In genomic region chrX:41090568-41091238, GRCh38 we compare ENCODE assay signal across 15 cellular contexts. TPM values are rescaled to one million over a fixed set of nuclear protein-coding genes. Genes with fewer than 3 reads are reported as not detected.
DNase-seq lines count a peak whose midpoint lies in the region; ATAC-seq, FAIRE-seq and TF ChIP-seq lines count a peak whose summit lies in the region.
"Had no signal": no experiment of that assay in that cellular context is flagged by ENCODE, and none has a peak within 500 bp of the region (broad histone marks: within the 10 kb centered on the region; RNA-seq: fewer than 3 reads in every experiment).

No MANE protein-coding gene starts in this region.

- no peak for ATAC-seq in A549
- ATAC-seq in aorta (ENCODE audit: low FRiP score): no peak
- ATAC-seq: gastroesophageal sphincter had no signal

- no peaks in the 10 kb centered on the region for H3K9me2 ChIP-seq in GM23248 (ENCODE audit: insufficient read depth)

- H3K36me3 ChIP-seq in GM23248 (ENCODE audit: low read depth): no peaks in the 10 kb centered on the region
- H3K36me3 ChIP-seq in adipocyte (ENCODE audit: control insufficient read depth, insufficient read depth, low read length, severe bottlenecking): no peaks in the 10 kb centered on the region
- H3K36me3 ChIP-seq in iPS-20b (ENCODE audit: insufficient read depth, low read depth, low read length): peaks cover 61% of the 10 kb centered on the region
- no peaks in the 10 kb centered on the region for H3K36me3 ChIP-seq in effector memory CD4-positive, alpha-beta T cell (ENCODE audit: control insufficient read depth, insufficient read depth, low read length)
- H3K36me3 ChIP-seq in aorta (ENCODE audit: control insufficient read depth in 1 of 2, insufficient read depth in 2 of 2, low read length in 1 of 2): no peaks in the 10 kb centered on the region
- H3K36me3 ChIP-seq: cardiac muscle cell, gastroesophageal sphincter had no signal

- H3K9ac ChIP-seq in GM23248 (peak overlapping the region; percentile 11; the same call in 1 of the 2 replicates), adipocyte (ENCODE audit: low read length) (peak overlapping the region; percentile 35), iPS-20b (ENCODE audit: low read depth, low read length) (peak overlapping the region; percentile 48; the same call in 1 of the 2 replicates)

- peaks cover 31% of the 10 kb centered on the region; the same call in 1 of the 2 replicates for H3F3A ChIP-seq in GM23248 (ENCODE audit: insufficient read depth)

- H3K79me2 ChIP-seq in GM23248 (ENCODE audit: insufficient read depth): peaks cover 100% of the 10 kb centered on the region

- peak overlapping the region; percentile 28 for H3K4me3 ChIP-seq in A549
- H3K4me3 ChIP-seq in GM23248: peak overlapping the region; percentile 31
- peak overlapping the region; percentile 59 for H3K4me3 ChIP-seq in adipocyte (ENCODE audit: low read length)
- peak overlapping the region; percentile 97 for H3K4me3 ChIP-seq in iPS-20b (ENCODE audit: low read length)
- no peak overlapping the region for H3K4me3 ChIP-seq in effector memory CD4-positive, alpha-beta T cell (ENCODE audit: insufficient read depth, low read depth, low read length, poor library complexity, severe bottlenecking)
- no peak overlapping the region for H3K4me3 ChIP-seq in aorta (ENCODE audit: low read length in 2 of 2)
- H3K4me3 ChIP-seq: cardiac muscle cell, SJSA1 had no signal

- TF ChIP-seq POLR2A in A549 (IDR thresholded peaks at IDR 0.05; ENCODE audit: low read length): no peak

- H3K27ac ChIP-seq in A549 (0 out of 6 replicates have a peak overlapping the region, but pooled peaks of 1 of the 2 experiments have one; percentile 48), GM23248 (peak overlapping the region; percentile 18; the same call in 1 of the 2 replicates), iPS-20b (ENCODE audit: low read length) (no peak overlapping the region), aorta (ENCODE audit: low read depth in 1 of 2, low read length in 2 of 2) (no peak overlapping the region)
- H3K27ac ChIP-seq in effector memory CD4-positive, alpha-beta T cell (ENCODE audit: insufficient read depth, low read length, poor library complexity, severe bottlenecking): no peak overlapping the region
- H3K27ac ChIP-seq: C4-2B, cardiac muscle cell, SJSA1 had no signal

- H3K4me1 ChIP-seq in A549 (peaks cover 59% of the 10 kb centered on the region), GM23248 (ENCODE audit: insufficient read depth) (peaks cover 21% of the 10 kb centered on the region), adipocyte (ENCODE audit: control insufficient read depth, insufficient read depth, low read length) (peaks cover 51% of the 10 kb centered on the region), iPS-20b (ENCODE audit: insufficient read depth, low read length) (peaks cover 22% of the 10 kb centered on the region), aorta (ENCODE audit: control insufficient read depth in 1 of 2, insufficient read depth in 2 of 2, low read length in 2 of 2) (peaks cover 1 to 5% of the 10 kb centered on the region in 2 donors)
- H3K4me1 ChIP-seq in effector memory CD4-positive, alpha-beta T cell (ENCODE audit: control insufficient read depth, insufficient read depth, low read length, poor library complexity, severe bottlenecking): peaks cover 8% of the 10 kb centered on the region

- H3K9me3 ChIP-seq in A549 (no peaks in the 10 kb centered on the region), GM23248 (ENCODE audit: low read depth) (no peaks in the 10 kb centered on the region), adipocyte (ENCODE audit: control insufficient read depth, low read length) (no peaks in the 10 kb centered on the region), iPS-20b (ENCODE audit: insufficient read depth, low read depth, low read length) (no peaks in the 10 kb centered on the region), aorta (ENCODE audit: control insufficient read depth, low read length) (no peaks in the 10 kb centered on the region)
- H3K9me3 ChIP-seq in effector memory CD4-positive, alpha-beta T cell (ENCODE audit: control insufficient read depth, low read length): no peaks in the 10 kb centered on the region
- H3K9me3 ChIP-seq: gastroesophageal sphincter, SJSA1 had no signal

- WGBS in A549 (ENCODE audit: missing lambda C conversion rate): 21% methylated on average over 5 of the region's 5 CpGs
- 42 to 48% methylated on average over 5 of the region's 5 CpGs for WGBS in GM23248 (ENCODE audit: low coverage in 1 of 2, low lambda C conversion rate in 2 of 2, missing lambda C conversion rate in 2 of 2), 2 experiments
- 3 to 49% methylated on average over 5 of the region's 5 CpGs for WGBS in aorta, 2 donors

- POLR2A ChIA-PET in A549 (lab: Yijun Ruan, JAX): no interaction called here

- TF ChIP-seq CTCF in A549 (IDR thresholded peaks at IDR 0.05): no peak

- H3K4me2 ChIP-seq in A549 (peak overlapping the region; percentile 81), GM23248 (ENCODE audit: unreplicated experiment) (peak overlapping the region; percentile 49)

- intact Hi-C loops in aorta (cut with DNase I): no loop called here

- CTCF ChIA-PET in A549 (lab: Yijun Ruan, JAX): interaction anchor here (1.6 kb wide), 1 partner anchor 24 kb away, joined by 10 read pairs; no protein-coding TSS in a partner anchor

- H3K27me3 ChIP-seq in GM23248 (replicated peaks; ENCODE audit: insufficient read depth): no peaks in the 10 kb centered on the region
- H3K27me3 ChIP-seq in adipocyte (replicated peaks; ENCODE audit: control insufficient read depth, insufficient read depth, low read length): no peaks in the 10 kb centered on the region
- H3K27me3 ChIP-seq in iPS-20b (ENCODE audit: insufficient read depth, low read length): no peaks in the 10 kb centered on the region
- H3K27me3 ChIP-seq in effector memory CD4-positive, alpha-beta T cell (replicated peaks; ENCODE audit: control insufficient read depth, insufficient read depth, low read length, poor library complexity, severe bottlenecking): no peaks in the 10 kb centered on the region
- H3K27me3 ChIP-seq in aorta (ENCODE audit: control insufficient read depth in 1 of 2, insufficient read depth in 2 of 2, low read length in 1 of 2): no peaks in the 10 kb centered on the region
- H3K27me3 ChIP-seq: cardiac muscle cell, gastroesophageal sphincter, SJSA1 had no signal

- peaks cover 13% of the 10 kb centered on the region for H4K20me1 ChIP-seq in GM23248 (ENCODE audit: insufficient read depth)

- H2AFZ ChIP-seq in GM23248: no peak overlapping the region

- DNase-seq in A549 (ENCODE audit: low read depth in 1 of 2, low spot score in 1 of 2) (no peak), GM23248 (peak; percentile 47), adipocyte (ENCODE audit: low read depth) (peak; percentile 42), occipital lobe (lab: John Stamatoyannopoulos, UW) (no peak), aorta (no peak), NCI-H1048 (lab: John Stamatoyannopoulos, UW) (no peak)
- no peak for DNase-seq in effector memory CD4-positive, alpha-beta T cell
- DNase-seq: activated CD4-positive, alpha-beta T cell treated with anti-CD3 and anti-CD28 coated beads, Interleukin-2, amount 50 U/mL, for 1 hour had no signal

- in situ Hi-C loops in GM23248 (cut with MboI): no loop called here

- TF ChIP-seq RAD21 in A549 (conservative IDR thresholded peaks at IDR 0.05 in 1 of 2, IDR thresholded peaks at IDR 0.05 in 1 of 2): no peak

- FAIRE-seq in A549 (lab: Jason Lieb, UNC): peak; percentile 92
- FAIRE-seq: GM12891, HTR-8/SVneo had no signal

- no peak for TF ChIP-seq EP300 in A549 (IDR thresholded peaks at IDR 0.05)

TF ChIP-seq in A549, 52 proteins besides CTCF, POLR2A, EP300 and RAD21:
- TF ChIP-seq HOXB13 (CRISPR knock-in tag; IDR thresholded peaks at IDR 0.05; ENCODE audit: low read depth): no peak
- TF ChIP-seq ATOH8 (CRISPR knock-in tag; IDR thresholded peaks at IDR 0.05; ENCODE audit: low read depth): no peak
- TF ChIP-seq BHLHE40 (IDR thresholded peaks at IDR 0.05; ENCODE audit: low read depth, low read length): no peak
- no peak for TF ChIP-seq CBX2 (IDR thresholded peaks at IDR 0.05; ENCODE audit: borderline replicate concordance, low read depth)
- TF ChIP-seq EHMT2 (IDR thresholded peaks at IDR 0.05; ENCODE audit: low read depth): no peak
- no peak for TF ChIP-seq TFCP2L1 (CRISPR knock-in tag; IDR thresholded peaks at IDR 0.05)
- no peak for TF ChIP-seq ZFP36 (IDR thresholded peaks at IDR 0.05; ENCODE audit: borderline replicate concordance, partially characterized antibody)
- TF ChIP-seq HOXA7 (CRISPR knock-in tag; IDR thresholded peaks at IDR 0.05): no peak

RNA-seq across cellular contexts. Expression of gene USP9X, which starts 5.5 kb away (rescaled TPM):
- polyA plus RNA-seq in A549 (2011; rRNA removed) (70.4 and 110 TPM in 2 replicates), A549 (2017; fragmentation: RNase III; extraction: RNeasy Plus Mini Kit Qiagen cat#74134 plus additional on column Dnase treatment) (30.7 to 32.6 TPM (median 31.8 TPM) in 3 replicates), GM23248 (2016; fragmentation: Nextera tagmentation; extraction: Ambion mirVana) (21.5 and 23.9 TPM in 2 replicates), aorta (10 to 100 TPM in 1 of 2 donors, 1 to 10 TPM in 1; 7.8 to 20.4 TPM)
- polyA plus RNA-seq in A549 (2012; cell fraction: cytosol; rRNA removed): 10.0 and 12.6 TPM in 2 replicates
- 10.8 and 15.3 TPM in 2 replicates for polyA plus RNA-seq in A549 (2012; cell fraction: nucleus; rRNA removed)
- 264 and 283 TPM in 2 replicates for polyA minus RNA-seq in A549 (2011; rRNA and poly(A)+ RNA removed)
- 72.3 and 76.1 TPM in 2 replicates for total RNA-seq in GM23248 (2014; rRNA removed; shearing (Covaris generic))
- total RNA-seq in occipital lobe (196 TPM), aorta (10 to 100 TPM; 81.9 to 91.4 TPM)

Comparison
In these comparisons a context has a peak if more than half of its experiments do, and no peak if none do; other contexts are left out.
1. DNase-seq: peak in GM23248 (single experiment) and adipocyte (single experiment); none in A549 (0 of 2), occipital lobe (single experiment), effector memory CD4-positive, alpha-beta T cell (0 of 3), aorta (0 of 2) and NCI-H1048 (single experiment).
2. H3K4me3 ChIP-seq: peak in A549 (single experiment), GM23248 (single experiment), adipocyte (single experiment) and iPS-20b (single experiment); none in effector memory CD4-positive, alpha-beta T cell (single experiment) and aorta (0 of 2).
3. Peak in every context shown above with its lines, with median percentiles within 50 percentile points of each other: H3K9ac ChIP-seq.